ENCODE assay signal across 11 cellular contexts in genomic region chr11:86418929-86419328, GRCh38. TPM values are rescaled to one million over a fixed set of nuclear protein-coding genes. Genes with fewer than 3 reads are reported as not detected.
DNase-seq lines count a peak whose midpoint lies in the region; ATAC-seq and TF ChIP-seq lines count a peak whose summit lies in the region.
"Had no signal": no experiment of that assay in that cellular context is flagged by ENCODE, and none has a peak within 500 bp of the region (broad histone marks: within the 10 kb centered on the region; RNA-seq: fewer than 3 reads in every experiment).

No MANE protein-coding gene starts in this region.

- ATAC-seq in GM19372 (IDR thresholded peaks at IDR 0.05; ENCODE audit: low read depth, unreplicated experiment) (peak; percentile 57), left lung (no peak), HG02798 (IDR thresholded peaks at IDR 0.05; ENCODE audit: poor library complexity, unreplicated experiment) (no peak)

- H3K4me3 Mint-ChIP-seq in nephron progenitor cell: no peak overlapping the region

- DNase-seq in OCI-M1 (lab: John Stamatoyannopoulos, UW) (peak; percentile 90), fibroblast of mammary gland (ENCODE audit: low read depth) (peak; percentile 29), UCSD-AML1 (lab: John Stamatoyannopoulos, UW; ENCODE audit: unreplicated experiment) (no peak), left lung (no peak), nephron progenitor cell (no peak)
- DNase-seq: midbrain had no signal

- H3K4me3 ChIP-seq in fibroblast of mammary gland (ENCODE audit: control insufficient read depth, low read depth, low read length): no peak overlapping the region
- no peak overlapping the region for H3K4me3 ChIP-seq in left lung
- H3K4me3 ChIP-seq: cardiac muscle cell had no signal

- no peaks in the 10 kb centered on the region for H3K36me3 ChIP-seq in left lung
- H3K36me3 ChIP-seq: cardiac muscle cell had no signal

- intact Hi-C loops in left lung (cut with DNase I): no loop called here

- TF ChIP-seq CTCF in C4-2B (conservative IDR thresholded peaks at IDR 0.05) (peak; percentile 19), fibroblast of mammary gland (conservative IDR thresholded peaks at IDR 0.05; ENCODE audit: control insufficient read depth, insufficient read depth, low read depth, low read length) (peak; percentile 27), left lung (IDR thresholded peaks at IDR 0.05) (no peak), nephron progenitor cell (IDR thresholded peaks at IDR 0.05) (no peak)

- no peaks in the 10 kb centered on the region for H3K27me3 ChIP-seq in left lung
- H3K27me3 ChIP-seq: cardiac muscle cell had no signal

- no peaks in the 10 kb centered on the region for H3K27me3 Mint-ChIP-seq in nephron progenitor cell (ENCODE audit: low read depth, poor library complexity)

- H3K27ac Mint-ChIP-seq in nephron progenitor cell: no peak overlapping the region

- no peaks in the 10 kb centered on the region for H3K9me3 ChIP-seq in left lung

- no peaks in the 10 kb centered on the region for H3K4me1 ChIP-seq in left lung

- no peaks in the 10 kb centered on the region for H3K36me3 Mint-ChIP-seq in nephron progenitor cell (ENCODE audit: low read depth)

- no peaks in the 10 kb centered on the region for H3K9me3 Mint-ChIP-seq in nephron progenitor cell

- peaks cover 5% of the 10 kb centered on the region for H3K4me1 Mint-ChIP-seq in nephron progenitor cell

- H3K27ac ChIP-seq in C4-2B (no peak overlapping the region), left lung (no peak overlapping the region)
- H3K27ac ChIP-seq: cardiac muscle cell, HL-60 had no signal

RNA-seq across cellular contexts. Expression of gene CCDC81, which starts 44.2 kb away (rescaled TPM):
- 1 to 10 TPM in 1 of 2 donors, under 1 TPM in 1; 0.58 to 2.6 TPM for total RNA-seq in left lung

Comparison
In these comparisons a context has a peak if more than half of its experiments do, and no peak if none do; other contexts are left out.
1. CTCF ChIP-seq: peak in C4-2B (single experiment) and fibroblast of mammary gland (single experiment); none in left lung (0 of 2) and nephron progenitor cell (single experiment).
2. DNase-seq: peak in OCI-M1 (single experiment) and fibroblast of mammary gland (single experiment); none in UCSD-AML1 (single experiment), left lung (0 of 2) and nephron progenitor cell (single experiment).